ENCODE assay signal across 8 cellular contexts in genomic region chr6:137076277-137077068, GRCh38. TPM values are rescaled to one million over a fixed set of nuclear protein-coding genes. Genes with fewer than 3 reads are reported as not detected.
A peak's percentile ranks its signal among the peaks of the same experiment; 100 is the strongest.
DNase-seq lines count a peak whose midpoint lies in the region; ATAC-seq, FAIRE-seq and TF ChIP-seq lines count a peak whose summit lies in the region.

No MANE protein-coding gene starts in this region.

- intact Hi-C loops in K562 (cut with micrococcal nuclease): loop anchor here (1.0 to 5.0 kb wide), 5 partner anchors 90 to 341 kb away; no protein-coding TSS in a partner anchor

- H4K20me1 ChIP-seq in K562 (replicated peaks; ENCODE audit: control insufficient read depth, insufficient read depth, low read length): no peaks in the 10 kb centered on the region

- H2AFZ ChIP-seq in K562 (ENCODE audit: low read depth, low read length): no peak overlapping the region

- CTCF ChIA-PET in AG04449 (lab: Yijun Ruan, JAX) (interaction anchor here (0.7 to 1.9 kb wide), 11 partner anchors 9 to 563 kb away, joined by 3 to 6 read pairs (median 3); no protein-coding TSS in a partner anchor), K562 (lab: Yijun Ruan, JAX; ENCODE audit: low intra/inter-chr PET ratio) (interaction anchor here (0.7 to 2.0 kb wide), 5 partner anchors 213 to 1033 kb away, joined by 3 to 9 read pairs (median 4); no protein-coding TSS in a partner anchor)

- no peaks in the 10 kb centered on the region for H3K9me1 ChIP-seq in K562 (ENCODE audit: control insufficient read depth, insufficient read depth, low read length)

- no peak for DNase-seq in AG04449 (ENCODE audit: low read depth, low spot score)
- DNase-seq in NCI-H1694 treated with DMSO at 0.1 percent for 48 hours (lab: John Stamatoyannopoulos, UW): peak; percentile 73
- DNase-seq in T-helper 1 cell: peak in 4 of 5 donors; percentile 16 to 50 (median 34)
- peak; percentile 49 to 82 (median 58) for DNase-seq in K562 (ENCODE audit: extremely low read depth in 1 of 4, low spot score in 3 of 4)
- DNase-seq in stimulated activated CD4-positive, alpha-beta T cell treated with anti-CD3 and anti-CD28 coated beads, Interleukin-15, amount 100 ng/mL, for 1 hour (ENCODE audit: low read depth in 1 of 2, low spot score in 1 of 2): peak; percentile 6 to 13

- no TSS peak for BruUV-seq in K562 (replicated peaks; lab: Mats Ljungman, UMichigan)

- TF ChIP-seq EP300 in K562 (IDR thresholded peaks at IDR 0.05; ENCODE audit: low read length): no peak

- TF ChIP-seq CTCF in AG04449 (IDR thresholded peaks at IDR 0.05; ENCODE audit: insufficient read depth, low read length, missing control alignments) (peak; percentile 81), K562 (IDR thresholded peaks at IDR 0.05 in 2 of 3, conservative IDR thresholded peaks at IDR 0.05 in 1 of 3; ENCODE audit: insufficient read depth in 2 of 3, low read depth in 1 of 3, low read length in 3 of 3) (peak; percentile 91 to 96 (median 94))

- H3K9me3 ChIP-seq in K562 (replicated peaks; ENCODE audit: control insufficient read depth, insufficient read depth, low read depth, low read length) (no peaks in the 10 kb centered on the region), iPS-15b (ENCODE audit: control insufficient read depth, insufficient read depth, low read length) (no peaks in the 10 kb centered on the region)

- in situ Hi-C loops in K562 (cut with MboI): no loop called here

- no peak for TF ChIP-seq POLR2A in K562 (conservative IDR thresholded peaks at IDR 0.05)

- peak; percentile 98 for ATAC-seq in GM18517 (IDR thresholded peaks at IDR 0.05; ENCODE audit: unreplicated experiment)
- ATAC-seq in HG02973 (IDR thresholded peaks at IDR 0.05; ENCODE audit: unreplicated experiment): peak; percentile 99
- peak; percentile 100 for ATAC-seq in K562

- POLR2A ChIA-PET in AG04449 (lab: Yijun Ruan, JAX) (no interaction called here), K562 (lab: Yijun Ruan, JAX) (interaction anchor here (0.5 to 2.4 kb wide), 2 partner anchors 13 to 316 kb away, joined by 3 to 11 read pairs; no protein-coding TSS in a partner anchor)

- no peak overlapping the region for H3K27ac ChIP-seq in K562 (ENCODE audit: extremely low read depth, low read depth, low read length)

- H3K4me2 ChIP-seq in K562 (ENCODE audit: insufficient read depth, low read length): no peak overlapping the region

- WGBS in K562 (ENCODE audit: insufficient coverage, low coverage, missing lambda C conversion rate): 29% methylated on average over 4 of the region's 4 CpGs

- peak; percentile 96 to 98 for TF ChIP-seq RAD21 in K562 (CRISPR knock-in tag; conservative IDR thresholded peaks at IDR 0.05 in 1 of 2, IDR thresholded peaks at IDR 0.05 in 1 of 2)

- H3K4me1 ChIP-seq in K562 (replicated peaks in 1 of 2; ENCODE audit: control insufficient read depth in 2 of 2, insufficient read depth in 2 of 2, low read length in 2 of 2) (no peaks in the 10 kb centered on the region), iPS-15b (ENCODE audit: control insufficient read depth, insufficient read depth, low read length) (no peaks in the 10 kb centered on the region)

- H3K36me3 ChIP-seq in K562 (ENCODE audit: control insufficient read depth, insufficient read depth, low read length) (no peaks in the 10 kb centered on the region), iPS-15b (ENCODE audit: control insufficient read depth, insufficient read depth, low read length) (no peaks in the 10 kb centered on the region)

- H3K4me3 ChIP-seq in AG04449 (ENCODE audit: low read depth, low read length) (no peak overlapping the region), K562 (no peak overlapping the region), iPS-15b (ENCODE audit: low read depth, low read length) (peak overlapping the region; percentile 23)

- H3K9ac ChIP-seq in K562 (ENCODE audit: insufficient read depth in 1 of 2, low read depth in 2 of 2, low read length in 2 of 2) (no peak overlapping the region), iPS-15b (ENCODE audit: low read depth, low read length) (no peak overlapping the region)

- no peaks in the 10 kb centered on the region for H3K79me2 ChIP-seq in K562 (ENCODE audit: control insufficient read depth, insufficient read depth, low read length)

- H3K27me3 ChIP-seq in K562 (ENCODE audit: control insufficient read depth in 2 of 2, insufficient read depth in 2 of 2, low read length in 2 of 2) (0 out of 5 replicates have a peak, but pooled peaks cover 4% of the 10 kb centered on the region in 2 experiments), iPS-15b (ENCODE audit: control insufficient read depth, insufficient read depth, low read length) (no peaks in the 10 kb centered on the region)

- peak; percentile 98 for FAIRE-seq in K562 (lab: Jason Lieb, UNC)

TF ChIP-seq in K562, 482 proteins besides CTCF, POLR2A, EP300 and RAD21 (continues in another document):
- TF ChIP-seq ILF3 (IDR thresholded peaks at IDR 0.05; ENCODE audit: borderline replicate concordance) (no peak), RCOR1 (IDR thresholded peaks at IDR 0.05; ENCODE audit: borderline replicate concordance in 1 of 2, low read depth in 2 of 2, low read length in 2 of 2) (peak in 1 of 2 experiments; percentile 88; a peak in 2 of 4 replicates), GTF2B (IDR thresholded peaks at IDR 0.05; ENCODE audit: extremely low read depth, insufficient read length) (no peak), ZNF282 (CRISPR knock-in tag; IDR thresholded peaks at IDR 0.05) (no peak), ZBTB8A (IDR thresholded peaks at IDR 0.05; ENCODE audit: partially characterized antibody) (no peak), E2F4 (CRISPR knock-in tag; IDR thresholded peaks at IDR 0.05; ENCODE audit: low read depth) (no peak), NFIC (IDR thresholded peaks at IDR 0.05) (no peak), ATF7 (IDR thresholded peaks at IDR 0.05) (no peak), ZNF174 (CRISPR knock-in tag; IDR thresholded peaks at IDR 0.05) (no peak), CTBP1 (IDR thresholded peaks at IDR 0.05; ENCODE audit: borderline replicate concordance) (peak; percentile 54; the same call in 1 of the 2 replicates), MTA2 (IDR thresholded peaks at IDR 0.05; ENCODE audit: low read depth) (no peak), ZFP36 (IDR thresholded peaks at IDR 0.05; ENCODE audit: low read depth, low read length, partially characterized antibody) (peak; percentile 17), MAX (CRISPR knock-in tag; IDR thresholded peaks at IDR 0.05) (no peak), RB1 (IDR thresholded peaks at IDR 0.05; ENCODE audit: low read depth) (peak; percentile 74; the same call in 1 of the 2 replicates), ZNF507 (tag; conservative IDR thresholded peaks at IDR 0.05) (no peak), FOXP4 (CRISPR knock-in tag; IDR thresholded peaks at IDR 0.05; ENCODE audit: borderline replicate concordance) (no peak)

RNA-seq across cellular contexts. Expression of gene IL20RA, which starts 31.7 kb away (rescaled TPM):
- total RNA-seq in K562 (2011; cell fraction: chromatin; rRNA removed; ENCODE audit: low replicate concordance): not detected in 2 replicates
- total RNA-seq in K562 (2011; cell fraction: nucleolus; rRNA removed): not detected in 2 replicates
- not detected in 2 replicates for total RNA-seq in K562 (2011; cell fraction: nucleoplasm; rRNA removed)
- total RNA-seq in K562 (2014; rRNA removed) (not detected in 2 replicates), K562 (2014; rRNA removed; fragmentation: Illumina TruSeq; extraction: Trizol) (not detected in 2 replicates), K562 (2015; rRNA removed; fragmentation: Illumina TruSeq; extraction: Trizol) (not detected in 2 replicates), K562 (2021) (not detected in 2 replicates)
- polyA plus RNA-seq in K562 (2011; rRNA removed) (not detected in 2 replicates), K562 (2014; fragmentation: Illumina TruSeq; extraction: Trizol) (not detected in 2 replicates), K562 (2014; fragmentation: Nextera tagmentation; extraction: Ambion mirVana) (not detected), K562 (2014; rRNA removed) (not detected in 2 replicates)
- not detected in 2 replicates for polyA plus RNA-seq in K562 (2011; cell fraction: cytosol; rRNA removed)
- polyA plus RNA-seq in K562 (2011; cell fraction: nucleus; rRNA removed): not detected in 2 replicates
- polyA plus RNA-seq in K562 (2012): not detected in 2 replicates
- not detected in 2 replicates for polyA minus RNA-seq in K562 (2011; rRNA and poly(A)+ RNA removed)
- not detected in 2 replicates for polyA minus RNA-seq in K562 (2011; cell fraction: cytosol; rRNA and poly(A)+ RNA removed)
- not detected in 2 replicates for polyA minus RNA-seq in K562 (2011; cell fraction: nucleus; rRNA and poly(A)+ RNA removed)
